In genomic region chr17:7438050-7438614, GRCh38 we compare ENCODE assay signal across 1 cellular context.
TF ChIP-seq lines count a peak whose summit lies in the region.

No MANE protein-coding gene starts in this region.

TF ChIP-seq in endothelial cell of umbilical vein, 7 proteins besides CTCF, POLR2A, EP300 and RAD21:
- TF ChIP-seq POLR2AphosphoS5 (IDR thresholded peaks at IDR 0.05; ENCODE audit: insufficient read depth, low read depth, low read length) = no peak
- peak; percentile 38 for TF ChIP-seq EZH2 (IDR thresholded peaks at IDR 0.05; ENCODE audit: borderline replicate concordance, low read depth, low read length, severe bottlenecking)
TF ChIP-seq in endothelial cell of umbilical vein: peak in this region for 1.
